1 cellular context compared by ENCODE assay signal in genomic region chr6:26003102-26003694, GRCh38.
TF ChIP-seq lines count a peak whose summit lies in the region.

No MANE protein-coding gene starts in this region.

TF ChIP-seq in GM23338, 12 proteins besides CTCF, POLR2A, EP300 and RAD21 (continued from another document):
- TF ChIP-seq, protein P1, sequence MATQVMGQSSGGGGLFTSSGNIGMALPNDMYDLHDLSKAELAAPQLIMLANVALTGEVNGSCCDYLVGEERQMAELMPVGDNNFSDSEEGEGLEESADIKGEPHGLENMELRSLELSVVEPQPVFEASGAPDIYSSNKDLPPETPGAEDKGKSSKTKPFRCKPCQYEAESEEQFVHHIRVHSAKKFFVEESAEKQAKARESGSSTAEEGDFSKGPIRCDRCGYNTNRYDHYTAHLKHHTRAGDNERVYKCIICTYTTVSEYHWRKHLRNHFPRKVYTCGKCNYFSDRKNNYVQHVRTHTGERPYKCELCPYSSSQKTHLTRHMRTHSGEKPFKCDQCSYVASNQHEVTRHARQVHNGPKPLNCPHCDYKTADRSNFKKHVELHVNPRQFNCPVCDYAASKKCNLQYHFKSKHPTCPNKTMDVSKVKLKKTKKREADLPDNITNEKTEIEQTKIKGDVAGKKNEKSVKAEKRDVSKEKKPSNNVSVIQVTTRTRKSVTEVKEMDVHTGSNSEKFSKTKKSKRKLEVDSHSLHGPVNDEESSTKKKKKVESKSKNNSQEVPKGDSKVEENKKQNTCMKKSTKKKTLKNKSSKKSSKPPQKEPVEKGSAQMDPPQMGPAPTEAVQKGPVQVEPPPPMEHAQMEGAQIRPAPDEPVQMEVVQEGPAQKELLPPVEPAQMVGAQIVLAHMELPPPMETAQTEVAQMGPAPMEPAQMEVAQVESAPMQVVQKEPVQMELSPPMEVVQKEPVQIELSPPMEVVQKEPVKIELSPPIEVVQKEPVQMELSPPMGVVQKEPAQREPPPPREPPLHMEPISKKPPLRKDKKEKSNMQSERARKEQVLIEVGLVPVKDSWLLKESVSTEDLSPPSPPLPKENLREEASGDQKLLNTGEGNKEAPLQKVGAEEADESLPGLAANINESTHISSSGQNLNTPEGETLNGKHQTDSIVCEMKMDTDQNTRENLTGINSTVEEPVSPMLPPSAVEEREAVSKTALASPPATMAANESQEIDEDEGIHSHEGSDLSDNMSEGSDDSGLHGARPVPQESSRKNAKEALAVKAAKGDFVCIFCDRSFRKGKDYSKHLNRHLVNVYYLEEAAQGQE (IDR thresholded peaks at IDR 0.05; ENCODE audit: unreplicated experiment), result no peak
- TF ChIP-seq POLR2AphosphoS5 (IDR thresholded peaks at IDR 0.05; ENCODE audit: low read depth) (no peak), CREB1 (CRISPR knock-in tag; IDR thresholded peaks at IDR 0.05; ENCODE audit: low read depth) (no peak)
